Comparison of ENCODE assay signal across 8 cellular contexts in the genomic region with DNA sequence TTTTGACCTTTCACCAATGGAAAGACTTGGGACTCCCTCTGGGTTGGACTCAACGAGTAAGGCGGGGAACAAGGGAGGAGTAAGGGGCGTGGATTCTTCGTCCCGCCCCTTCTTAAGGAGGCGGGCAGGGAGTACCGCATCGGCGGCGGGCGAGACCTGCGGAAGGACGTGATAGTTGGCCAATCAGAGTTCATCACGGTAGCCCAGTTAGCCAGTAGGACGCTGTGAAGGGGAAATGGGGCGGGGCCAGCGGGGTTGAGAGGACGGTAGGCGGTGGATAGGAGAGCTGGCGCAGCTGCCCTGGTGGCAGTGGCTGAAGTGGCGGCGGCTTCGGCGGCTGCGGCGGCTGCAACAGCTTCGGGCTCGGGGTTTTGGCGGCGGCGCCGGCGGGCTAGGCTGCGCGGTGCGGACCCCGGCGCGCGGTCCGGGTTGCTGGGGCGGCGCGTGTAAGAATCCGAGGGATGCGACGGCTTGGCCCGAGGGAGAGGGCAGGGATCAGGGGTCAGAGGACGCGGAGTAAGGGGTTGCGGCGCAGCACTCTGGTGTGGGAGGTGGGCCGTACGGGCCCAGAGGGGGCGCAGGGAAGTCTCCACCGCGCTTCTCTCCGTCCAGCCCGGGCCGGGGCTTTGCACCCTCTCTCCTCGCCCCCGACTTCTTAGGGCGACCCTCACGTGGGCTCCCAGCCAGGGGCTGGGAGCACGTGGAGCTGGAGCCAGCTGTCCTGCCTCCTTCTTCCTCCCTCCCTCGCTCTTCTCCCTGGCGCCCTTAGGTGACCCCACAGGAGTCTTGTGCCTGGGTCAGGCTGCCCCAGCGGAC. TPM values are rescaled to one million over a fixed set of nuclear protein-coding genes. Genes with fewer than 3 reads are reported as not detected.
DNase-seq lines count a peak whose midpoint lies in the region; TF ChIP-seq lines count a peak whose summit lies in the region.

Gene TPCN1, plus strand, starts transcription at position 284 of the 816 bp plus-strand sequence. CDS start 5,389 bp downstream, outside the sequence.

- peak; percentile 98 for TF ChIP-seq POLR2A in NB4 (IDR thresholded peaks at IDR 0.05; ENCODE audit: extremely low read depth, insufficient read length)
- TF ChIP-seq POLR2A in suprapubic skin (IDR thresholded peaks at IDR 0.05): peak; percentile 91 to 99

- H3K4me3 Mint-ChIP-seq in HFFc6: peak within 1 kb of the TSS; percentile 92
- peak within 1 kb of the TSS; percentile 86 for H3K4me3 Mint-ChIP-seq in activated naive CD4-positive, alpha-beta T cell treated with anti-CD3 and anti-CD28 coated beads, Interleukin-2, amount 10 ng/mL, durations not matched to agents 7 days and 5 days

- H3K9ac ChIP-seq in SK-N-MC (ENCODE audit: insufficient read length): peak within 1 kb of the TSS; percentile 75

- H3K36me3 ChIP-seq in SK-N-MC (ENCODE audit: insufficient read depth, low read length) (no peaks in the 10 kb centered on the region), suprapubic skin (no peaks in the 10 kb centered on the region)

- CTCF ChIA-PET in activated naive CD4-positive, alpha-beta T cell treated with anti-CD3 and anti-CD28 coated beads, Interleukin-2, amount 10 ng/mL, durations not matched to agents 7 days and 5 days (lab: Charles Lee): interaction anchor here (1.0 to 4.0 kb wide), 4 partner anchors 9 to 204 kb away, joined by 3 to 20 read pairs (median 4); no protein-coding TSS in a partner anchor

- DNase-seq in GM03348 (ENCODE audit: low spot score) (peak; percentile 98), HFFc6 (peak; percentile 100), NB4 (ENCODE audit: low read depth) (peak; percentile 100), SK-N-MC (ENCODE audit: low read depth, low spot score) (peak; percentile 100), germinal center (ENCODE audit: low spot score) (peak; percentile 98), nucleus accumbens (lab: John Stamatoyannopoulos, UW) (peak; percentile 86 to 100 (median 99)), suprapubic skin (ENCODE audit: low spot score in 2 of 2) (peak; percentile 100)
- peak; percentile 100 for DNase-seq in activated naive CD4-positive, alpha-beta T cell treated with anti-CD3 and anti-CD28 coated beads, Interleukin-2, amount 10 ng/mL, durations not matched to agents 7 days and 5 days

- H3K4me1 ChIP-seq in suprapubic skin: peaks cover 42% of the 10 kb centered on the region

- no peaks in the 10 kb centered on the region for H3K27me3 ChIP-seq in suprapubic skin

- under 1% methylated on average over 21 of the region's 68 CpGs for WGBS in suprapubic skin

- TF ChIP-seq EP300 in suprapubic skin (IDR thresholded peaks at IDR 0.05): no peak

- peaks cover 7% of the 10 kb centered on the region; the same call in 1 of the 2 replicates for H3K27me3 Mint-ChIP-seq in HFFc6 (ENCODE audit: insufficient read depth)
- H3K27me3 Mint-ChIP-seq in activated naive CD4-positive, alpha-beta T cell treated with anti-CD3 and anti-CD28 coated beads, Interleukin-2, amount 10 ng/mL, durations not matched to agents 7 days and 5 days: no peaks in the 10 kb centered on the region

- no peaks in the 10 kb centered on the region for H3K36me3 Mint-ChIP-seq in HFFc6 (ENCODE audit: low read depth)
- H3K36me3 Mint-ChIP-seq in activated naive CD4-positive, alpha-beta T cell treated with anti-CD3 and anti-CD28 coated beads, Interleukin-2, amount 10 ng/mL, durations not matched to agents 7 days and 5 days: no peaks in the 10 kb centered on the region

- H3K9me3 Mint-ChIP-seq in HFFc6: no peaks in the 10 kb centered on the region
- H3K9me3 Mint-ChIP-seq in activated naive CD4-positive, alpha-beta T cell treated with anti-CD3 and anti-CD28 coated beads, Interleukin-2, amount 10 ng/mL, durations not matched to agents 7 days and 5 days: no peaks in the 10 kb centered on the region

- peak within 1 kb of the TSS; percentile 89 for H3K27ac Mint-ChIP-seq in HFFc6
- H3K27ac Mint-ChIP-seq in activated naive CD4-positive, alpha-beta T cell treated with anti-CD3 and anti-CD28 coated beads, Interleukin-2, amount 10 ng/mL, durations not matched to agents 7 days and 5 days: peak within 1 kb of the TSS; percentile 89

- H3K27ac ChIP-seq in SK-N-MC: peak within 1 kb of the TSS; percentile 75
- H3K27ac ChIP-seq in suprapubic skin: peak within 1 kb of the TSS; percentile 96

- TF ChIP-seq CTCF in HFFc6 (IDR thresholded peaks at IDR 0.05) (peak; percentile 16; the same call in 1 of the 2 replicates), NB4 (IDR thresholded peaks at IDR 0.05; ENCODE audit: low read depth, low read length) (no peak), suprapubic skin (IDR thresholded peaks at IDR 0.05) (peak in 1 of 2 donors; percentile 25)

- H3K4me1 Mint-ChIP-seq in HFFc6 (ENCODE audit: low read depth): peaks cover 43% of the 10 kb centered on the region
- H3K4me1 Mint-ChIP-seq in activated naive CD4-positive, alpha-beta T cell treated with anti-CD3 and anti-CD28 coated beads, Interleukin-2, amount 10 ng/mL, durations not matched to agents 7 days and 5 days: peaks cover 43% of the 10 kb centered on the region

- H3K9me3 ChIP-seq in SK-N-MC (ENCODE audit: low read depth, low read length) (no peaks in the 10 kb centered on the region), suprapubic skin (no peaks in the 10 kb centered on the region)

- peak within 1 kb of the TSS; percentile 94 for H3K4me3 ChIP-seq in NB4 (ENCODE audit: low read depth, low read length)
- H3K4me3 ChIP-seq in SK-N-MC: peak within 1 kb of the TSS; percentile 94
- H3K4me3 ChIP-seq in suprapubic skin: peak within 1 kb of the TSS; percentile 92

RNA-seq across cellular contexts. Expression of gene TPCN1, which starts in this region (rescaled TPM):
- total RNA-seq in HFFc6 (2021; fragmentation: NEBNext Ultra II Directional; extraction: Animal tissue kit (Norgen Biotek cat#: 25700)): 10 to 100 TPM; 19.0 to 33.3 (median 20.6) TPM
- 10 to 100 TPM; 15.5 to 74.1 (median 35.6) TPM for total RNA-seq in suprapubic skin

Comparison
In these comparisons a context has a peak if more than half of its experiments do, and no peak if none do; other contexts are left out.
1. Peak in every context shown above with its lines: DNase-seq, H3K4me3 ChIP-seq and H3K27ac ChIP-seq.